Comparison of ENCODE assay signal across 28 cellular contexts in the genomic region with DNA sequence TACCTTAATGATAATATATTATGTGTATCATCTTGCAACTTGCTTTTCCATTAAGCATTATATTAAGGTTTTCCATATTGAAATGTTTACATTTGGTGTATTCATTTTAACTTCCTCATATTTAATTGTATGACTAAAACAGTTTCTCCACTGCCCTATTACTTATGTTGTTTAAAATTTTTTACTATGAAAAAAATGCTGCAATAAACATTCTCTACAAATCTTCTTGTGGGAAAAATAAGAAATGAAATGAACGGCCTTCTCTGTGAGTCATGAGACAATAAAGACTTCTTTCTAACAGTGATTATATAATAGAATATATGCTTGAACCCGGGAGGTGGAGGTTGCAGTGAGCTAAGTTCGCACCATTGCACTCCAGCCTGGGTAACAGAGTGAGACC. TPM values are rescaled to one million over a fixed set of nuclear protein-coding genes. Genes with fewer than 3 reads are reported as not detected.
DNase-seq lines count a peak whose midpoint lies in the region; ATAC-seq, FAIRE-seq and TF ChIP-seq lines count a peak whose summit lies in the region.
"Had no signal": no experiment of that assay in that cellular context is flagged by ENCODE, and none has a peak within 500 bp of the region (broad histone marks: within the 10 kb centered on the region; RNA-seq: fewer than 3 reads in every experiment).

No MANE protein-coding gene starts in this region.

- no CpG with 5 or more reads among the region's 3 CpGs for WGBS in IMR-90 (ENCODE audit: extremely low coverage in 2 of 2, insufficient read length in 1 of 2), 2 experiments
- 90 to 95% (median 94%) methylated on average over 3 of the region's 3 CpGs for WGBS in psoas muscle, 3 donors

- H3K79me1 ChIP-seq in IMR-90 (ENCODE audit: low read depth in 1 of 2, low read length in 2 of 2) = peaks cover 21 to 53% of the 10 kb centered on the region in 2 experiments

- H3K9me3 ChIP-seq in AG04450 (ENCODE audit: control insufficient read depth, insufficient read depth, low read length) = no peaks in the 10 kb centered on the region
- no peaks in the 10 kb centered on the region for H3K9me3 ChIP-seq in IMR-90 (ENCODE audit: control insufficient read depth, insufficient read depth, low read length)
- no peaks in the 10 kb centered on the region for H3K9me3 ChIP-seq in kidney (ENCODE audit: control insufficient read depth in 1 of 2, low read length in 2 of 2)
- H3K9me3 ChIP-seq in psoas muscle = no peaks in the 10 kb centered on the region
- H3K9me3 ChIP-seq: Caco-2 had no signal

- no peak overlapping the region for H4K8ac ChIP-seq in IMR-90 (ENCODE audit: low read depth in 2 of 2, low read length in 2 of 2)

- intact Hi-C loops in IMR-90 (cut with micrococcal nuclease) (no loop called here), kidney (cut with DNase I) (no loop called here), psoas muscle (cut with DNase I) (no loop called here)

- in situ Hi-C loops in IMR-90 (cut with MboI; ENCODE audit: low sequenced_read_pairs) = no loop called here

- H2AK9ac ChIP-seq in IMR-90 (replicated peaks; ENCODE audit: low read depth, low read length, poor library complexity) = no peak overlapping the region

- H3K27ac ChIP-seq in AG04450 (ENCODE audit: low read depth, low read length) = peak overlapping the region; percentile 31
- no peak overlapping the region for H3K27ac ChIP-seq in IMR-90 (ENCODE audit: insufficient read depth, low read length)
- no peak overlapping the region for H3K27ac ChIP-seq in kidney (ENCODE audit: low read depth in 2 of 2, low read length in 2 of 2)
- no peak overlapping the region for H3K27ac ChIP-seq in psoas muscle
- H3K27ac ChIP-seq: C4-2B, RWPE1 had no signal

- H3K36me3 ChIP-seq in IMR-90 (ENCODE audit: control insufficient read depth, insufficient read depth, low read length) = no peaks in the 10 kb centered on the region
- no peaks in the 10 kb centered on the region for H3K36me3 ChIP-seq in kidney (ENCODE audit: control insufficient read depth in 1 of 2, insufficient read depth in 2 of 2, low read length in 2 of 2)
- no peaks in the 10 kb centered on the region for H3K36me3 ChIP-seq in psoas muscle (ENCODE audit: insufficient read depth in 1 of 2, low read depth in 1 of 2)

- no peak overlapping the region for H2AK5ac ChIP-seq in IMR-90 (ENCODE audit: low read depth, low read length)

- no peak overlapping the region for H3K14ac ChIP-seq in IMR-90 (replicated peaks; ENCODE audit: low read depth, low read length)

- no peak overlapping the region for H4K91ac ChIP-seq in IMR-90 (ENCODE audit: insufficient read depth, low read depth, low read length)

- no peak overlapping the region for H3K18ac ChIP-seq in IMR-90 (ENCODE audit: low read depth, low read length)

- H3K4me1 ChIP-seq in IMR-90 (ENCODE audit: control insufficient read depth, insufficient read depth, low read length) = peaks cover 12% of the 10 kb centered on the region
- H3K4me1 ChIP-seq in kidney (ENCODE audit: control insufficient read depth in 1 of 2, insufficient read depth in 1 of 2, low read depth in 1 of 2, low read length in 2 of 2) = no peaks in the 10 kb centered on the region
- H3K4me1 ChIP-seq in psoas muscle = peaks cover 10% of the 10 kb centered on the region
- H3K4me1 ChIP-seq: Caco-2 had no signal

- H3K4me3 ChIP-seq in AG04450 (ENCODE audit: low read depth, low read length) (no peak overlapping the region), IMR-90 (ENCODE audit: insufficient read depth, low read depth, low read length) (no peak overlapping the region), kidney (ENCODE audit: low read length in 2 of 2) (no peak overlapping the region), psoas muscle (no peak overlapping the region)
- H3K4me3 ChIP-seq: K562 had no signal

- POLR2A ChIA-PET in AG04450 (lab: Yijun Ruan, JAX) = interaction anchor here (0.6 kb wide), 1 partner anchor 227 kb away, joined by 4 read pairs; no protein-coding TSS in a partner anchor
- POLR2A ChIA-PET in IMR-90 (lab: Charles Lee; ENCODE audit: unreplicated experiment) = interaction anchor here (0.7 kb wide), 1 partner anchor 11 kb away, joined by 4 read pairs; no protein-coding TSS in a partner anchor

- no peak overlapping the region for H4K5ac ChIP-seq in IMR-90 (ENCODE audit: low read depth, low read length)

- DNase-seq in AG04450 (ENCODE audit: low read depth, low spot score) = peak; percentile 6
- peak; percentile 75 for DNase-seq in IMR-90
- peak; percentile 56 for DNase-seq in dedifferentiated amniotic fluid mesenchymal stem cell (ENCODE audit: extremely low spot score)
- DNase-seq in kidney = no peak
- DNase-seq in psoas muscle = no peak
- DNase-seq in SHP77 treated with DMSO at 0.1 percent for 48 hours (lab: John Stamatoyannopoulos, UW) = no peak
- no peak for DNase-seq in DMS153 (lab: John Stamatoyannopoulos, UW)
- DNase-seq: Caco-2; CD8-positive, alpha-beta T cell; DMS79; GF-D8; Kasumi-1; NCI-H1694; NCI-H2029 treated with DMSO at 0.1 percent for 48 hours; NCI-H2227 treated with DMSO at 0.1 percent for 48 hours; NCI-H526 treated with DMSO at 0.1 percent for 48 hours; SHP77 had no signal

- ATAC-seq in IMR-90 (ENCODE audit: low read depth) = peak; percentile 53
- ATAC-seq in psoas muscle = no peak
- ATAC-seq: CD8-positive, alpha-beta T cell; HCT116; K562; Panc1 had no signal

- no peak for TF ChIP-seq POLR2A in IMR-90 (IDR thresholded peaks at IDR 0.05; ENCODE audit: low read depth, low read length)

- H3K27me3 ChIP-seq in AG04450 (ENCODE audit: control insufficient read depth, insufficient read depth, low read length) = no peaks in the 10 kb centered on the region
- H3K27me3 ChIP-seq in IMR-90 (ENCODE audit: control insufficient read depth, insufficient read depth, low read length) = no peaks in the 10 kb centered on the region
- H3K27me3 ChIP-seq in psoas muscle (ENCODE audit: insufficient read depth in 3 of 3, low read length in 2 of 3) = no peaks in the 10 kb centered on the region

- H3K4me2 ChIP-seq in IMR-90 (ENCODE audit: low read depth, low read length) = no peak overlapping the region

- peaks cover 7% of the 10 kb centered on the region for H3K9me1 ChIP-seq in IMR-90 (ENCODE audit: insufficient read depth, low read length)

- H3K9ac ChIP-seq in IMR-90 (ENCODE audit: low read depth, low read length) = no peak overlapping the region
- H3K9ac ChIP-seq in kidney (ENCODE audit: low read length in 2 of 2) = no peak overlapping the region

- CTCF ChIA-PET in AG04450 (lab: Charles Lee) = interaction anchor here (0.8 kb wide), 1 partner anchor 18 kb away, joined by 3 read pairs; no protein-coding TSS in a partner anchor
- CTCF ChIA-PET in IMR-90 (lab: Yijun Ruan, JAX) = no interaction called here

- no TSS peak for BruUV-seq in IMR-90 (replicated peaks; lab: Mats Ljungman, UMichigan)

- FAIRE-seq in kidney (lab: Jason Lieb, UNC) = peak; percentile 27
- FAIRE-seq: A204.1, GM12891, H1, K562 had no signal

- dilution Hi-C loops in IMR-90 (cut with HindIII; ENCODE audit: low sequenced_read_pairs, unreplicated experiment) = no loop called here

- no peak overlapping the region for H2AFZ ChIP-seq in IMR-90 (replicated peaks; ENCODE audit: low read length, poor library complexity)

- H3K4ac ChIP-seq in IMR-90 (ENCODE audit: low read depth, low read length) = no peak overlapping the region

- H3K56ac ChIP-seq in IMR-90 (ENCODE audit: extremely low read depth, insufficient read depth, low read length) = no peak overlapping the region

- H2BK5ac ChIP-seq in IMR-90 (ENCODE audit: low read depth, low read length, poor library complexity, severe bottlenecking) = no peak overlapping the region

- no peak overlapping the region for H2BK15ac ChIP-seq in IMR-90 (ENCODE audit: low read depth, low read length)

- H3K23ac ChIP-seq in IMR-90 (ENCODE audit: low read depth, low read length) = no peak overlapping the region

- TF ChIP-seq RAD21 in IMR-90 (IDR thresholded peaks at IDR 0.05; ENCODE audit: low read length) = no peak

- H2BK120ac ChIP-seq in IMR-90 (ENCODE audit: low read depth, low read length) = no peak overlapping the region

- no peak overlapping the region for H2BK20ac ChIP-seq in IMR-90 (ENCODE audit: low read depth, low read length)

- TF ChIP-seq CTCF in AG04450 (IDR thresholded peaks at IDR 0.05; ENCODE audit: low read depth, low read length) (no peak), IMR-90 (conservative IDR thresholded peaks at IDR 0.05; ENCODE audit: low read depth, low read length) (no peak), kidney (IDR thresholded peaks at IDR 0.05; ENCODE audit: borderline replicate concordance, extremely low read depth, insufficient read depth) (no peak), psoas muscle (IDR thresholded peaks at IDR 0.05) (no peak)

- H4K20me1 ChIP-seq in IMR-90 (ENCODE audit: insufficient read depth, low read length) = peaks cover 12% of the 10 kb centered on the region; the same call in 1 of the 2 replicates

RNA-seq across cellular contexts. Expression of a gene that starts 25.5 kb away (rescaled TPM):
- polyA plus RNA-seq in AG04450 (2011; rRNA removed) (16.2 and 20.0 TPM in 2 replicates), IMR-90 (2012; rRNA removed) (10.1 and 11.0 TPM in 2 replicates), kidney (ENCODE audit: insufficient read depth, low read depth, low replicate concordance) (17.3 TPM), psoas muscle (10 to 100 TPM; 30.9 to 91.1 (median 35.5) TPM)
- polyA minus RNA-seq in AG04450 (2011; rRNA and poly(A)+ RNA removed) = 18.2 and 23.7 TPM in 2 replicates
- total RNA-seq in IMR-90 (2012; rRNA removed) (18.6 and 22.8 TPM in 2 replicates), kidney (15.8 TPM), psoas muscle (10 to 100 TPM; 22.4 to 45.9 (median 26.4) TPM)
- polyA plus RNA-seq in IMR-90 (2012; cell fraction: cytosol; rRNA removed) = 3.7 and 4.8 TPM in 2 replicates
- 2.7 and 11.3 TPM in 2 replicates for polyA plus RNA-seq in IMR-90 (2012; cell fraction: nucleus; rRNA removed; ENCODE audit: low replicate concordance)

RNA-seq across cellular contexts. Expression of a gene that starts 25.5 kb away (rescaled TPM):
- polyA plus RNA-seq in AG04450 (2011; rRNA removed) (3.1 and 3.7 TPM in 2 replicates), IMR-90 (2012; rRNA removed) (4.8 and 4.9 TPM in 2 replicates), kidney (ENCODE audit: insufficient read depth, low read depth, low replicate concordance) (5.6 TPM), psoas muscle (1 to 10 TPM; 4.0 to 7.9 (median 5.6) TPM)
- 4.7 and 6.4 TPM in 2 replicates for polyA minus RNA-seq in AG04450 (2011; rRNA and poly(A)+ RNA removed)
- total RNA-seq in IMR-90 (2012; rRNA removed) (3.6 and 3.8 TPM in 2 replicates), kidney (7.2 TPM), psoas muscle (10 to 100 TPM in 1 of 4 donors, 1 to 10 TPM in 3; 6.1 to 10.8 (median 8.3) TPM)
- 2.7 and 3.9 TPM in 2 replicates for polyA plus RNA-seq in IMR-90 (2012; cell fraction: cytosol; rRNA removed)
- polyA plus RNA-seq in IMR-90 (2012; cell fraction: nucleus; rRNA removed; ENCODE audit: low replicate concordance) = 3.6 and 6.0 TPM in 2 replicates

RNA-seq across cellular contexts. Expression of a gene that starts 39.2 kb away (rescaled TPM):
- 2.0 and 3.1 TPM in 2 replicates for polyA plus RNA-seq in AG04450 (2011; rRNA removed)
- polyA minus RNA-seq in AG04450 (2011; rRNA and poly(A)+ RNA removed) = 2.5 and 2.9 TPM in 2 replicates
- total RNA-seq in IMR-90 (2012; rRNA removed) = 1.4 TPM in 2 replicates
- polyA plus RNA-seq in IMR-90 (2012; rRNA removed) = 3.2 and 3.7 TPM in 2 replicates
- 3.2 and 5.4 TPM in 2 replicates for polyA plus RNA-seq in IMR-90 (2012; cell fraction: cytosol; rRNA removed)
- polyA plus RNA-seq in IMR-90 (2012; cell fraction: nucleus; rRNA removed; ENCODE audit: low replicate concordance) = 5.6 and 11.2 TPM in 2 replicates
- total RNA-seq in kidney = 20.0 TPM
- polyA plus RNA-seq in kidney (ENCODE audit: insufficient read depth, low read depth, low replicate concordance) = 23.0 TPM
- total RNA-seq in psoas muscle = 10 to 100 TPM in 1 of 4 donors, 1 to 10 TPM in 3; 5.8 to 10.5 (median 7.5) TPM
- 10 to 100 TPM in 1 of 3 donors, 1 to 10 TPM in 2; 4.1 to 13.7 (median 8.0) TPM for polyA plus RNA-seq in psoas muscle

RNA-seq across cellular contexts. Expression of a gene that starts 49.6 kb away (rescaled TPM):
- polyA plus RNA-seq in AG04450 (2011; rRNA removed) (not detected in 2 replicates), IMR-90 (2012; rRNA removed) (not detected in 2 replicates), kidney (ENCODE audit: insufficient read depth, low read depth, low replicate concordance) (2.1 TPM), psoas muscle (not detected)
- polyA minus RNA-seq in AG04450 (2011; rRNA and poly(A)+ RNA removed) = not detected in 2 replicates
- total RNA-seq in IMR-90 (2012; rRNA removed) (not detected in 2 replicates), kidney (not detected), psoas muscle (not detected)
- not detected in 2 replicates for polyA plus RNA-seq in IMR-90 (2012; cell fraction: cytosol; rRNA removed)
- not detected in 2 replicates for polyA plus RNA-seq in IMR-90 (2012; cell fraction: nucleus; rRNA removed; ENCODE audit: low replicate concordance)
- total RNA-seq: Caco-2, H1, HT-29, K562, M059J, NCI-H460 had no signal
- polyA plus RNA-seq: K562 had no signal

Comparison
In these comparisons a context has a peak if more than half of its experiments do, and no peak if none do; other contexts are left out.
1. DNase-seq: peak in AG04450 (single experiment), IMR-90 (single experiment) and dedifferentiated amniotic fluid mesenchymal stem cell (single experiment); none in kidney (single experiment), psoas muscle (0 of 2), SHP77 treated with DMSO at 0.1 percent for 48 hours (single experiment) and DMS153 (single experiment).